ENCODE assay signal across 8 cellular contexts in genomic region chr14:39102969-39103957, GRCh38. TPM values are rescaled to one million over a fixed set of nuclear protein-coding genes. Genes with fewer than 3 reads are reported as not detected.
DNase-seq lines count a peak whose midpoint lies in the region; ATAC-seq and TF ChIP-seq lines count a peak whose summit lies in the region.

SEC23A (minus strand) TSS chr14:39103235; CDS start chr14:39096118, 7,117 bp downstream.

- peaks cover 47% of the 10 kb centered on the region for H3K4me1 Mint-ChIP-seq in activated naive CD4-positive, alpha-beta T cell treated with anti-CD3 and anti-CD28 coated beads, Interleukin-2, amount 50 U/mL, for 24 hours
- H3K4me1 Mint-ChIP-seq in osteocyte (ENCODE audit: unreplicated experiment) = peaks cover 40% of the 10 kb centered on the region

- H3K9ac ChIP-seq in SK-N-MC (ENCODE audit: insufficient read length) = peak within 1 kb of the TSS; percentile 88

- H3K4me3 ChIP-seq in GM08714 (ENCODE audit: low read length) = peak within 1 kb of the TSS; percentile 93
- peak within 1 kb of the TSS; percentile 90 for H3K4me3 ChIP-seq in SK-N-MC
- peak within 1 kb of the TSS; percentile 100 for H3K4me3 ChIP-seq in thoracic aorta

- no peaks in the 10 kb centered on the region for H3K27me3 Mint-ChIP-seq in activated naive CD4-positive, alpha-beta T cell treated with anti-CD3 and anti-CD28 coated beads, Interleukin-2, amount 50 U/mL, for 24 hours
- no peaks in the 10 kb centered on the region for H3K27me3 Mint-ChIP-seq in osteocyte (ENCODE audit: unreplicated experiment)

- H3K4me3 Mint-ChIP-seq in activated naive CD4-positive, alpha-beta T cell treated with anti-CD3 and anti-CD28 coated beads, Interleukin-2, amount 50 U/mL, for 24 hours = peak within 1 kb of the TSS; percentile 93
- H3K4me3 Mint-ChIP-seq in osteocyte (ENCODE audit: unreplicated experiment) = peak within 1 kb of the TSS; percentile 96

- peaks cover 18 to 43% of the 10 kb centered on the region in 2 donors for H3K4me1 ChIP-seq in thoracic aorta (ENCODE audit: control insufficient read depth in 1 of 2, low read depth in 2 of 2)

- TF ChIP-seq CTCF in osteocyte (IDR thresholded peaks at IDR 0.05) (no peak), thoracic aorta (IDR thresholded peaks at IDR 0.05) (no peak)

- H3K27ac Mint-ChIP-seq in activated naive CD4-positive, alpha-beta T cell treated with anti-CD3 and anti-CD28 coated beads, Interleukin-2, amount 50 U/mL, for 24 hours = peak within 1 kb of the TSS; percentile 97
- peak within 1 kb of the TSS; percentile 98 for H3K27ac Mint-ChIP-seq in osteocyte (ENCODE audit: unreplicated experiment)

- H3K9me3 Mint-ChIP-seq in activated naive CD4-positive, alpha-beta T cell treated with anti-CD3 and anti-CD28 coated beads, Interleukin-2, amount 50 U/mL, for 24 hours = no peaks in the 10 kb centered on the region
- no peaks in the 10 kb centered on the region for H3K9me3 Mint-ChIP-seq in osteocyte (ENCODE audit: unreplicated experiment)

- DNase-seq in NCI-H1048 (lab: John Stamatoyannopoulos, UW) = peak; percentile 4
- no peak for DNase-seq in SK-N-MC (ENCODE audit: low read depth, low spot score)
- DNase-seq in glomerular visceral epithelial cell (ENCODE audit: extremely low spot score) = peak; percentile 93
- DNase-seq in osteocyte (ENCODE audit: extremely low spot score, unreplicated experiment) = peak; percentile 94
- DNase-seq in thoracic aorta (ENCODE audit: low spot score) = peak; percentile 86

- H3K9me3 ChIP-seq in SK-N-MC (ENCODE audit: low read depth, low read length) (no peaks in the 10 kb centered on the region), thoracic aorta (no peaks in the 10 kb centered on the region)

- H3K36me3 Mint-ChIP-seq in activated naive CD4-positive, alpha-beta T cell treated with anti-CD3 and anti-CD28 coated beads, Interleukin-2, amount 50 U/mL, for 24 hours = peaks cover 3% of the 10 kb centered on the region
- H3K36me3 Mint-ChIP-seq in osteocyte (ENCODE audit: unreplicated experiment) = peaks cover 4% of the 10 kb centered on the region

- H3K27me3 ChIP-seq in thoracic aorta (replicated peaks; ENCODE audit: insufficient read depth) = no peaks in the 10 kb centered on the region

- H3K27ac ChIP-seq in SK-N-MC (no peak within 1 kb of the TSS), thoracic aorta (peak within 1 kb of the TSS; percentile 95 to 99)

- H3K36me3 ChIP-seq in SK-N-MC (ENCODE audit: insufficient read depth, low read length) (no peaks in the 10 kb centered on the region), thoracic aorta (no peaks in the 10 kb centered on the region)

- ATAC-seq in HG02588 (IDR thresholded peaks at IDR 0.05; ENCODE audit: unreplicated experiment) (peak; percentile 96), thoracic aorta (ENCODE audit: insufficient number of reproducible peaks, low FRiP score, low read depth) (peak; percentile 90)

RNA-seq across cellular contexts. Expression of gene SEC23A, which starts in this region (rescaled TPM):
- total RNA-seq in osteocyte (159 and 169 TPM in 2 replicates), thoracic aorta (100 to 1,000 TPM; 184 to 186 TPM)
